25 cellular contexts compared by ENCODE assay signal in genomic region chr1:230219174-230220067, GRCh38.
A peak's percentile ranks its signal among the peaks of the same experiment; 100 is the strongest.
DNase-seq lines count a peak whose midpoint lies in the region; ATAC-seq, FAIRE-seq and TF ChIP-seq lines count a peak whose summit lies in the region.
"Had no signal": no experiment of that assay in that cellular context is flagged by ENCODE, and none has a peak within 500 bp of the region (broad histone marks: within the 10 kb centered on the region; RNA-seq: fewer than 3 reads in every experiment).

No MANE protein-coding gene starts in this region.

- H4K20me1 ChIP-seq in HepG2 (ENCODE audit: insufficient read depth, low read length), result no peaks in the 10 kb centered on the region

- no peak overlapping the region for H3K27ac ChIP-seq in right lobe of liver
- H3K27ac ChIP-seq in HepG2 (ENCODE audit: extremely low read length, insufficient read depth, low read length), result no peak overlapping the region
- no peak overlapping the region for H3K27ac ChIP-seq in lower lobe of right lung
- H3K27ac ChIP-seq: KMS-11, RWPE1, SK-N-MC had no signal

- TF ChIP-seq RAD21 in HepG2 (CRISPR knock-in tag; IDR thresholded peaks at IDR 0.05), result no peak

- ATAC-seq in right lobe of liver (peak; percentile 25 to 72 (median 41)), HepG2 (no peak), lower lobe of right lung (peak; percentile 37 to 72), GM19452 (IDR thresholded peaks at IDR 0.05; ENCODE audit: unreplicated experiment) (no peak)
- no peak for ATAC-seq in stimulated activated naive B cell treated with anti-CD40 and anti-IgM and Interleukin-4, amounts not matched to agents 10 μg/mL and 1 μg/mL and 100 μg/mL, for 72 hours (replicated peaks)

- H3K27me3 ChIP-seq in right lobe of liver (no peaks in the 10 kb centered on the region), HepG2 (ENCODE audit: control insufficient read depth in 1 of 2, insufficient read depth in 2 of 2, low read length in 2 of 2) (no peaks in the 10 kb centered on the region), lower lobe of right lung (ENCODE audit: low read depth) (no peaks in the 10 kb centered on the region)

- no peak for FAIRE-seq in HepG2 (lab: Jason Lieb, UNC)
- FAIRE-seq: GM18507, GM19239, HTR-8/SVneo had no signal

- H3K9ac ChIP-seq in HepG2 (ENCODE audit: insufficient read depth, low read depth, low read length), result no peak overlapping the region
- H3K9ac ChIP-seq: KMS-11 had no signal

- no peaks in the 10 kb centered on the region for H3K27me3 Mint-ChIP-seq in stimulated activated naive B cell treated with anti-CD40 and anti-IgM and Interleukin-4, amounts not matched to agents 10 μg/mL and 1 μg/mL and 100 μg/mL, for 72 hours
- H3K27me3 Mint-ChIP-seq in T-helper 2 cell treated with Interferon-gamma antibody and Interleukin-4, amounts not matched to agents 5 μg/mL and 100 μg/mL, for 36 hours (ENCODE audit: low read depth), result no peaks in the 10 kb centered on the region

- H3K9me3 ChIP-seq in right lobe of liver, result no peaks in the 10 kb centered on the region
- no peaks in the 10 kb centered on the region for H3K9me3 ChIP-seq in HepG2 (ENCODE audit: low read length)
- no peaks in the 10 kb centered on the region for H3K9me3 ChIP-seq in lower lobe of right lung

- H3K36me3 ChIP-seq in right lobe of liver, result no peaks in the 10 kb centered on the region
- no peaks in the 10 kb centered on the region; a peak in 1 of 5 replicates for H3K36me3 ChIP-seq in HepG2 (replicated peaks in 1 of 2; ENCODE audit: control insufficient read depth in 1 of 2, insufficient read depth in 2 of 2, low read length in 2 of 2)
- no peaks in the 10 kb centered on the region for H3K36me3 ChIP-seq in lower lobe of right lung

- no peak for TF ChIP-seq EP300 in HepG2 (IDR thresholded peaks at IDR 0.05; ENCODE audit: low read depth in 2 of 2, low read length in 2 of 2)
- no peak for TF ChIP-seq EP300 in HepG2 (CRISPR knock-in tag; IDR thresholded peaks at IDR 0.05; ENCODE audit: borderline replicate concordance)

- 48% methylated on average over 8 of the region's 8 CpGs for WGBS in right lobe of liver (ENCODE audit: insufficient coverage, low coverage, low lambda C conversion rate, missing lambda C conversion rate)
- WGBS in HepG2 (ENCODE audit: low lambda C conversion rate), result 96% methylated on average over 8 of the region's 8 CpGs

- H3K4me1 ChIP-seq in right lobe of liver (peaks cover 0 to 5% (median 0%) of the 10 kb centered on the region in 4 donors), HepG2 (ENCODE audit: insufficient read depth, low read length) (no peaks in the 10 kb centered on the region), lower lobe of right lung (peaks cover 35% of the 10 kb centered on the region)

- TF ChIP-seq CTCF in right lobe of liver (IDR thresholded peaks at IDR 0.05), result no peak
- TF ChIP-seq CTCF in HepG2 (CRISPR knock-in tag; IDR thresholded peaks at IDR 0.05), result no peak
- TF ChIP-seq CTCF in lower lobe of right lung (IDR thresholded peaks at IDR 0.05), result no peak

- no peak for DNase-seq in right lobe of liver
- DNase-seq in HepG2 (ENCODE audit: low spot score), result no peak
- DNase-seq in lower lobe of right lung, result no peak
- no peak for DNase-seq in stimulated activated naive B cell treated with anti-CD40 and anti-IgM and Interleukin-4, amounts not matched to agents 10 μg/mL and 1 μg/mL and 100 μg/mL, for 72 hours
- DNase-seq in T-helper 2 cell treated with Interferon-gamma antibody and Interleukin-4, amounts not matched to agents 5 μg/mL and 100 μg/mL, for 36 hours (ENCODE audit: low spot score), result no peak
- no peak for DNase-seq in NCI-H748 (lab: John Stamatoyannopoulos, UW; ENCODE audit: unreplicated experiment)
- DNase-seq: 8988T; GDM1; H7; IMR-90; NCI-H1092 treated with DMSO at 0.1 percent for 48 hours; NCI-H1436 treated with DMSO at 0.1 percent for 48 hours; NCI-H1930; NCI-H2227 treated with DMSO at 0.1 percent for 48 hours; NCI-H510A; NK-92 treated with Interleukin-12 subunit alpha and Interleukin-12 subunit beta, amount 100 ng/mL, for 24 hours; SHP77 treated with DMSO at 0.1 percent for 48 hours had no signal

- H3K36me3 Mint-ChIP-seq in stimulated activated naive B cell treated with anti-CD40 and anti-IgM and Interleukin-4, amounts not matched to agents 10 μg/mL and 1 μg/mL and 100 μg/mL, for 72 hours, result peaks cover 25 to 48% of the 10 kb centered on the region in 2 donors
- peaks cover 7% of the 10 kb centered on the region for H3K36me3 Mint-ChIP-seq in T-helper 2 cell treated with Interferon-gamma antibody and Interleukin-4, amounts not matched to agents 5 μg/mL and 100 μg/mL, for 36 hours (ENCODE audit: low read depth)

- H3K4me1 Mint-ChIP-seq in stimulated activated naive B cell treated with anti-CD40 and anti-IgM and Interleukin-4, amounts not matched to agents 10 μg/mL and 1 μg/mL and 100 μg/mL, for 72 hours, result peaks cover 44 to 86% of the 10 kb centered on the region in 2 donors
- H3K4me1 Mint-ChIP-seq in T-helper 2 cell treated with Interferon-gamma antibody and Interleukin-4, amounts not matched to agents 5 μg/mL and 100 μg/mL, for 36 hours (ENCODE audit: low read depth), result peaks cover 6% of the 10 kb centered on the region

- H2AFZ ChIP-seq in HepG2 (ENCODE audit: low read length), result no peak overlapping the region

- H3K4me3 ChIP-seq in right lobe of liver (no peak overlapping the region), HepG2 (replicated peaks in 1 of 3; ENCODE audit: insufficient read depth in 1 of 3, low read depth in 2 of 3, low read length in 3 of 3) (no peak overlapping the region), lower lobe of right lung (no peak overlapping the region)
- H3K4me3 ChIP-seq: SK-N-MC had no signal

- POLR2A ChIA-PET in HepG2 (lab: Yijun Ruan, JAX), result no interaction called here

- no peaks in the 10 kb centered on the region for H3K79me2 ChIP-seq in HepG2 (ENCODE audit: insufficient read depth, low read length)

- CTCF ChIA-PET in HepG2 (lab: Yijun Ruan, JAX; ENCODE audit: low intra/inter-chr PET ratio, low total read pairs), result no interaction called here

- in situ Hi-C loops in HepG2 (cut with HindIII; ENCODE audit: extremely low pct_ligation_motif_present, low pct_unique_long_range_greater_than_20kb), result no loop called here

- intact Hi-C loops in right lobe of liver (cut with DNase I), result no loop called here
- intact Hi-C loops in HepG2 (cut with micrococcal nuclease; ENCODE audit: unreplicated experiment), result no loop called here
- intact Hi-C loops in lower lobe of right lung (cut with DNase I), result no loop called here

- H3K9me3 Mint-ChIP-seq in stimulated activated naive B cell treated with anti-CD40 and anti-IgM and Interleukin-4, amounts not matched to agents 10 μg/mL and 1 μg/mL and 100 μg/mL, for 72 hours, result peaks cover 2 to 5% of the 10 kb centered on the region in 2 donors
- H3K9me3 Mint-ChIP-seq in T-helper 2 cell treated with Interferon-gamma antibody and Interleukin-4, amounts not matched to agents 5 μg/mL and 100 μg/mL, for 36 hours, result no peaks in the 10 kb centered on the region

- peak overlapping the region; percentile 26 for H3K27ac Mint-ChIP-seq in stimulated activated naive B cell treated with anti-CD40 and anti-IgM and Interleukin-4, amounts not matched to agents 10 μg/mL and 1 μg/mL and 100 μg/mL, for 72 hours
- H3K27ac Mint-ChIP-seq in T-helper 2 cell treated with Interferon-gamma antibody and Interleukin-4, amounts not matched to agents 5 μg/mL and 100 μg/mL, for 36 hours, result no peak overlapping the region

- H3K4me3 Mint-ChIP-seq in stimulated activated naive B cell treated with anti-CD40 and anti-IgM and Interleukin-4, amounts not matched to agents 10 μg/mL and 1 μg/mL and 100 μg/mL, for 72 hours, result no peak overlapping the region
- no peak overlapping the region for H3K4me3 Mint-ChIP-seq in T-helper 2 cell treated with Interferon-gamma antibody and Interleukin-4, amounts not matched to agents 5 μg/mL and 100 μg/mL, for 36 hours
- H3K4me3 Mint-ChIP-seq: CD14-positive monocyte had no signal

- no peak overlapping the region for H3K4me2 ChIP-seq in HepG2 (ENCODE audit: low read depth, low read length)
- H3K4me2 ChIP-seq: KMS-11 had no signal

- TF ChIP-seq POLR2A in right lobe of liver (IDR thresholded peaks at IDR 0.05) (no peak), HepG2 (IDR thresholded peaks at IDR 0.05; ENCODE audit: insufficient read depth in 1 of 2, low read depth in 2 of 2, low read length in 2 of 2) (no peak)

- BruUV-seq in HepG2 (replicated peaks; lab: Mats Ljungman, UMichigan), result no TSS peak

TF ChIP-seq in HepG2, 621 proteins besides CTCF, POLR2A, EP300 and RAD21 (continues in another document):
- TF ChIP-seq FOXA1 (IDR thresholded peaks at IDR 0.05) (no peak), FOXA1 (CRISPR knock-in tag; IDR thresholded peaks at IDR 0.05) (no peak), E2F1 (CRISPR knock-in tag; IDR thresholded peaks at IDR 0.05) (no peak), CAMTA2 (CRISPR knock-in tag; IDR thresholded peaks at IDR 0.05; ENCODE audit: borderline replicate concordance) (no peak), SMAD3 (CRISPR knock-in tag; IDR thresholded peaks at IDR 0.05) (no peak), ZFYVE20 (CRISPR knock-in tag; IDR thresholded peaks at IDR 0.05; ENCODE audit: borderline replicate concordance, low read depth) (no peak), DNMT3B (CRISPR knock-in tag; conservative IDR thresholded peaks at IDR 0.05) (no peak), ZNF468 (CRISPR knock-in tag; IDR thresholded peaks at IDR 0.05) (no peak), SMARCC2 (IDR thresholded peaks at IDR 0.05) (no peak), CSRNP1 (CRISPR knock-in tag; IDR thresholded peaks at IDR 0.05) (no peak), LCORL (IDR thresholded peaks at IDR 0.05) (no peak), LCORL (CRISPR knock-in tag; IDR thresholded peaks at IDR 0.05) (no peak)

Comparison
In these comparisons a context has a peak if more than half of its experiments do, and no peak if none do; other contexts are left out.
1. ATAC-seq: peak in right lobe of liver (4 of 4) and lower lobe of right lung (2 of 2); none in HepG2 (single experiment), stimulated activated naive B cell treated with anti-CD40 and anti-IgM and Interleukin-4, amounts not matched to agents 10 μg/mL and 1 μg/mL and 100 μg/mL, for 72 hours (0 of 2) and GM19452 (single experiment).